Comparison of ENCODE assay signal across 32 cellular contexts in the genomic region with DNA sequence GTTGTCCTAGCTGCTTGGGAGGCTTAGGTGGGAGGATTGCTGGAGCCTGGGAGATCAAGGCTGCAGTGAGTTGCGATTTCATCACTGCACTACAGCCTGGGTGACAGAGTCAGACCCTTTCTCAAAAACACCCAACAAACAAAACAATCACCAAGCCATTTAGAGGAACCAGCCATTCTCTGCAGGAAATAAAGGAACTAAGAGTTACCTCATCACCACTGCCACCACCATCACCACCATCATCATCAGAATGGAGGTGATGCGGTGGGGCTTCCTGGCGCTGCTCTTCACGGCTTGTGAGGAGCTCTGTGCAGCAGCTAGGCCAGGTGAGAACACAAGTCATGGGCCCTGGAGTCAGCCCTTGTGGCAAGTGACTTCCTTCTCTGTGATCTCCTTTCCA. TPM values are rescaled to one million over a fixed set of nuclear protein-coding genes. Genes with fewer than 3 reads are reported as not detected.
DNase-seq lines count a peak whose midpoint lies in the region; ATAC-seq and TF ChIP-seq lines count a peak whose summit lies in the region.
"Had no signal": no experiment of that assay in that cellular context is flagged by ENCODE, and none has a peak within 500 bp of the region (broad histone marks: within the 10 kb centered on the region; RNA-seq: fewer than 3 reads in every experiment).

No MANE protein-coding gene starts in this region.

- no peaks in the 10 kb centered on the region for H3K27me3 ChIP-seq in suprapubic skin
- H3K27me3 ChIP-seq: adrenal gland, esophagus muscularis mucosa, heart left ventricle, upper lobe of left lung had no signal

- H3K27me3 Mint-ChIP-seq in T-helper 17 cell: peaks cover 18% of the 10 kb centered on the region
- H3K27me3 Mint-ChIP-seq in natural killer cell treated with Interleukin-12 subunit alpha and Interleukin-12 subunit beta and Interleukin-15 and Interleukin-18, amount 100 ng/mL, for 72 hours: peaks cover 0 to 4% of the 10 kb centered on the region in 2 donors

- peaks cover 2% of the 10 kb centered on the region for H3K36me3 Mint-ChIP-seq in T-helper 17 cell (ENCODE audit: low read depth)
- no peaks in the 10 kb centered on the region for H3K36me3 Mint-ChIP-seq in natural killer cell treated with Interleukin-12 subunit alpha and Interleukin-12 subunit beta and Interleukin-15 and Interleukin-18, amount 100 ng/mL, for 72 hours
- H3K36me3 Mint-ChIP-seq: CD4-positive, CD25-positive, alpha-beta regulatory T cell; IgD-negative memory B cell had no signal

- H3K9me3 ChIP-seq in T-helper 17 cell (ENCODE audit: control insufficient read depth, low read length, poor library complexity, severe bottlenecking): no peaks in the 10 kb centered on the region
- no peaks in the 10 kb centered on the region for H3K9me3 ChIP-seq in suprapubic skin
- H3K9me3 ChIP-seq: adrenal gland, esophagus muscularis mucosa, heart left ventricle, left ventricle myocardium inferior, upper lobe of left lung had no signal

- no peak overlapping the region for H3K27ac Mint-ChIP-seq in T-helper 17 cell
- H3K27ac Mint-ChIP-seq in natural killer cell treated with Interleukin-12 subunit alpha and Interleukin-12 subunit beta and Interleukin-15 and Interleukin-18, amount 100 ng/mL, for 72 hours: peak overlapping the region in 1 of 2 donors; percentile 48
- H3K27ac Mint-ChIP-seq: activated naive CD4-positive, alpha-beta T cell treated with anti-CD3 and anti-CD28 coated beads for 36 hours; T-helper 1 cell treated with Interleukin-12 subunit alpha and Interleukin-12 subunit beta and Interleukin-4 antibody, amounts not matched to agents 30 μg/mL and 1 μg/mL, for 36 hours had no signal

- TF ChIP-seq POLR2A in NB4 (IDR thresholded peaks at IDR 0.05; ENCODE audit: extremely low read depth, insufficient read length) (no peak), suprapubic skin (IDR thresholded peaks at IDR 0.05) (no peak)

- no peak for TF ChIP-seq CTCF in NB4 (IDR thresholded peaks at IDR 0.05; ENCODE audit: low read depth, low read length)
- no peak for TF ChIP-seq CTCF in suprapubic skin (IDR thresholded peaks at IDR 0.05)

- TF ChIP-seq EP300 in suprapubic skin (IDR thresholded peaks at IDR 0.05): no peak

- ATAC-seq in T-helper 17 cell: peak; percentile 23
- peak; percentile 32 to 74 for ATAC-seq in natural killer cell treated with Interleukin-12 subunit alpha and Interleukin-12 subunit beta and Interleukin-15 and Interleukin-18, amount 100 ng/mL, for 72 hours

- H3K4me1 Mint-ChIP-seq in T-helper 17 cell: peaks cover 6% of the 10 kb centered on the region
- H3K4me1 Mint-ChIP-seq in natural killer cell treated with Interleukin-12 subunit alpha and Interleukin-12 subunit beta and Interleukin-15 and Interleukin-18, amount 100 ng/mL, for 72 hours (ENCODE audit: low read depth in 2 of 2): peaks cover 0 to 2% of the 10 kb centered on the region in 2 donors
- H3K4me1 Mint-ChIP-seq: CD4-positive, CD25-positive, alpha-beta regulatory T cell; IgD-negative memory B cell had no signal

- no peaks in the 10 kb centered on the region for H3K36me3 ChIP-seq in suprapubic skin
- H3K36me3 ChIP-seq: adrenal gland, esophagus muscularis mucosa, heart left ventricle, left ventricle myocardium inferior, upper lobe of left lung had no signal

- DNase-seq in AML-193 (lab: John Stamatoyannopoulos, UW) (peak; percentile 22 to 39), NB4 (ENCODE audit: low read depth) (peak; percentile 73), T-helper 17 cell (no peak), EL (no peak), NCI-H1048 (lab: John Stamatoyannopoulos, UW) (no peak), suprapubic skin (ENCODE audit: low spot score in 2 of 2) (no peak)
- DNase-seq in natural killer cell treated with Interleukin-12 subunit alpha and Interleukin-12 subunit beta and Interleukin-15 and Interleukin-18, amount 100 ng/mL, for 72 hours (ENCODE audit: low spot score): no peak
- no peak for DNase-seq in activated T-cell treated with anti-CD3 and anti-CD28 coated beads, Interleukin-2, amount 50 U/mL, for 1 hour
- DNase-seq: activated CD4-positive, alpha-beta T cell treated with anti-CD3 and anti-CD28 coated beads, Interleukin-2, amount 50 U/mL, for 48 hours; activated CD8-positive, alpha-beta memory T cell treated with anti-CD3 and anti-CD28 coated beads, Interleukin-2, amount 50 U/mL, for 4 hours; activated naive CD4-positive, alpha-beta T cell treated with anti-CD3 and anti-CD28 coated beads for 36 hours; adrenal gland; Calu3; CD4-positive, CD25-positive, alpha-beta regulatory T cell; central memory CD4-positive, alpha-beta T cell; cortex of kidney; DMS79 treated with DMSO at 0.1 percent for 48 hours; foreskin fibroblast; GM23248; heart left ventricle; islet precursor cell; left ventricle myocardium inferior; NCI-H1417 treated with DMSO at 0.1 percent for 48 hours; NCI-H2081 treated with DMSO at 0.1 percent for 48 hours; NCI-H226; occipital lobe; stimulated activated CD4-positive, alpha-beta T cell treated with anti-CD3 and anti-CD28 coated beads, Interleukin-4, amount 100 ng/mL, for 24 hours; upper lobe of left lung had no signal

- 75% methylated on average over 4 of the region's 4 CpGs for WGBS in suprapubic skin

- H3K27ac ChIP-seq in suprapubic skin: no peak overlapping the region
- H3K27ac ChIP-seq: adrenal gland, esophagus muscularis mucosa, GM23248, heart left ventricle, left ventricle myocardium inferior, RWPE1, upper lobe of left lung had no signal

- no peak overlapping the region for H3K4me3 ChIP-seq in NB4 (ENCODE audit: low read depth, low read length)
- no peak overlapping the region for H3K4me3 ChIP-seq in suprapubic skin
- H3K4me3 ChIP-seq: adrenal gland, esophagus muscularis mucosa, GM23248, heart left ventricle, left ventricle myocardium inferior, upper lobe of left lung had no signal

- no peak overlapping the region for H3K4me3 Mint-ChIP-seq in T-helper 17 cell
- H3K4me3 Mint-ChIP-seq in natural killer cell treated with Interleukin-12 subunit alpha and Interleukin-12 subunit beta and Interleukin-15 and Interleukin-18, amount 100 ng/mL, for 72 hours: no peak overlapping the region
- H3K4me3 Mint-ChIP-seq: activated naive CD4-positive, alpha-beta T cell treated with anti-CD3 and anti-CD28 coated beads for 36 hours; CD4-positive, CD25-positive, alpha-beta regulatory T cell; IgD-negative memory B cell; T-helper 1 cell treated with Interleukin-12 subunit alpha and Interleukin-12 subunit beta and Interleukin-4 antibody, amounts not matched to agents 30 μg/mL and 1 μg/mL, for 36 hours had no signal

- peaks cover 6% of the 10 kb centered on the region for H3K4me1 ChIP-seq in suprapubic skin
- H3K4me1 ChIP-seq: adrenal gland, left ventricle myocardium inferior, upper lobe of left lung had no signal

- H3K9me3 Mint-ChIP-seq in natural killer cell treated with Interleukin-12 subunit alpha and Interleukin-12 subunit beta and Interleukin-15 and Interleukin-18, amount 100 ng/mL, for 72 hours: no peaks in the 10 kb centered on the region
- H3K9me3 Mint-ChIP-seq: activated naive CD4-positive, alpha-beta T cell treated with anti-CD3 and anti-CD28 coated beads for 36 hours; CD4-positive, CD25-positive, alpha-beta regulatory T cell; IgD-negative memory B cell; T-helper 1 cell treated with Interleukin-12 subunit alpha and Interleukin-12 subunit beta and Interleukin-4 antibody, amounts not matched to agents 30 μg/mL and 1 μg/mL, for 36 hours had no signal

RNA-seq across cellular contexts. Expression of a gene that starts 37.7 kb away (rescaled TPM):
- total RNA-seq in T-helper 17 cell: 10 to 100 TPM in 1 of 2 donors, 1 to 10 TPM in 1; 9.8 to 12.3 TPM
- total RNA-seq in natural killer cell treated with Interleukin-12 subunit alpha and Interleukin-12 subunit beta and Interleukin-15 and Interleukin-18, amount 100 ng/mL, for 72 hours: 1 to 10 TPM; 4.7 to 8.5 TPM
- 10 to 100 TPM; 14.4 to 24.8 (median 18.5) TPM for total RNA-seq in suprapubic skin

Comparison
In these comparisons a context has a peak if more than half of its experiments do, and no peak if none do; other contexts are left out.
1. DNase-seq: peak in AML-193 (2 of 2) and NB4 (single experiment); none in T-helper 17 cell (0 of 3), natural killer cell treated with Interleukin-12 subunit alpha and Interleukin-12 subunit beta and Interleukin-15 and Interleukin-18, amount 100 ng/mL, for 72 hours (single experiment), EL (single experiment), NCI-H1048 (single experiment), suprapubic skin (0 of 2) and activated T-cell treated with anti-CD3 and anti-CD28 coated beads, Interleukin-2, amount 50 U/mL, for 1 hour (single experiment).